Comparison of ENCODE assay signal across 8 cellular contexts in the genomic region with DNA sequence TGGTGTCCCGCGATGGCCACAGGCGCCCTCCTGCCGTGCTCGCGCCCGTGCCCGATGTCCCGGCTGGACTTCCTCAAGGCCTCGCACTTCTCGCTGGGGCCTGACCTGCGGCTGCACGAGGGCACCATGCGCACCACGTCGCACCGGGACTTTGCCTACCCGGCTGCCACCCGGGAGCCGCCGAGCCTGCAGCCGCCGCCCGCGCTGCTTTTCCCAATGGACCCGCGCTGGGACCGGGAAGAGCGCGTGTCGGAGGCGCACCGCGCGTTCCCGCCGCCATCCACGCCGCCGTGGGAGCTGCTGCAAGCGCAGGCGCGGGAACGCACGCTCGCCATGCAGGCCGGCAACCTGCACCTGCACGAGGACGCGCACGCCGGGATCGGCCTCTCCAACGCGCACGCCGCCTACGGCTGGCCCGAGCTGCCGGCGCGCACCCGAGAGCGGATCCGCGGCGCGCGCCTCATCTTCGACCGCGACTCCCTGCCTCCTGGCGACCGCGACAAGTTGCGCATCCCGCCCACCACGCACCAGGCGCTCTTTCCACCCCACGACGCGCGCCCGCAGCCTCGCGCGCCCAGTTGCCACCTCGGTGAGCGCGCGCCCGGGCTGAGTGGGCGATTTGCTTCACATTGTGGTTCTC. TPM values are rescaled to one million over a fixed set of nuclear protein-coding genes. Genes with fewer than 3 reads are reported as not detected.
DNase-seq lines count a peak whose midpoint lies in the region; ATAC-seq and TF ChIP-seq lines count a peak whose summit lies in the region.

No MANE protein-coding gene starts in this region.

- POLR2A ChIA-PET in WTC11 (lab: Charles Lee), result interaction anchor here (1.6 kb wide), 1 partner anchor 21 kb away, joined by 3 read pairs; a partner anchor contains a TSS

- H3K4me3 ChIP-seq in duodenal mucosa (ENCODE audit: low read depth in 1 of 2, low read length in 2 of 2), result peak overlapping the region; percentile 36 to 61
- H3K4me3 ChIP-seq in mesendoderm (ENCODE audit: low read length), result no peak overlapping the region

- no peak overlapping the region for H2BK5ac ChIP-seq in mesendoderm (ENCODE audit: low read length)

- no peaks in the 10 kb centered on the region for H3K9me3 Mint-ChIP-seq in WTC11
- H3K9me3 Mint-ChIP-seq in stimulated activated memory B cell treated with anti-CD40 and anti-IgM and Interleukin-4, amounts not matched to agents 10 μg/mL and 1 μg/mL and 100 μg/mL, for 72 hours, result no peaks in the 10 kb centered on the region

- peaks cover 83% of the 10 kb centered on the region for H3K27me3 Mint-ChIP-seq in WTC11 (ENCODE audit: low read depth)
- peaks cover 74% of the 10 kb centered on the region for H3K27me3 Mint-ChIP-seq in stimulated activated memory B cell treated with anti-CD40 and anti-IgM and Interleukin-4, amounts not matched to agents 10 μg/mL and 1 μg/mL and 100 μg/mL, for 72 hours

- no peak for TF ChIP-seq CTCF in WTC11 (IDR thresholded peaks at IDR 0.05)

- CTCF ChIA-PET in WTC11 (lab: Charles Lee), result interaction anchor here (0.6 to 1.6 kb wide), 7 partner anchors 11 to 147 kb away, joined by 3 to 7 read pairs (median 3); a partner anchor contains a TSS

- ATAC-seq in WTC11 (peak; percentile 64), GM21576 (IDR thresholded peaks at IDR 0.05; ENCODE audit: unreplicated experiment) (no peak), GM21825 (IDR thresholded peaks at IDR 0.05; ENCODE audit: unreplicated experiment) (no peak)
- ATAC-seq in stimulated activated memory B cell treated with anti-CD40 and anti-IgM and Interleukin-4, amounts not matched to agents 10 μg/mL and 1 μg/mL and 100 μg/mL, for 72 hours, result no peak

- H3K27ac ChIP-seq in duodenal mucosa (ENCODE audit: low read depth, low read length) (no peak overlapping the region), mesendoderm (ENCODE audit: low read depth, low read length) (no peak overlapping the region)

- peak overlapping the region; percentile 80 for H3K56ac ChIP-seq in mesendoderm (ENCODE audit: low read length)

- no peaks in the 10 kb centered on the region for H3K36me3 Mint-ChIP-seq in WTC11
- no peaks in the 10 kb centered on the region for H3K36me3 Mint-ChIP-seq in stimulated activated memory B cell treated with anti-CD40 and anti-IgM and Interleukin-4, amounts not matched to agents 10 μg/mL and 1 μg/mL and 100 μg/mL, for 72 hours

- H3K79me1 ChIP-seq in mesendoderm (ENCODE audit: low read length), result no peaks in the 10 kb centered on the region

- peaks cover 7% of the 10 kb centered on the region for H3K4me1 Mint-ChIP-seq in WTC11
- H3K4me1 Mint-ChIP-seq in stimulated activated memory B cell treated with anti-CD40 and anti-IgM and Interleukin-4, amounts not matched to agents 10 μg/mL and 1 μg/mL and 100 μg/mL, for 72 hours, result peaks cover 24% of the 10 kb centered on the region

- H3K36me3 ChIP-seq in duodenal mucosa (ENCODE audit: control insufficient read depth in 1 of 2, insufficient read depth in 2 of 2, low read length in 2 of 2) (no peaks in the 10 kb centered on the region), mesendoderm (ENCODE audit: control insufficient read depth, insufficient read depth, low read length) (no peaks in the 10 kb centered on the region)

- H3K4me1 ChIP-seq in duodenal mucosa (ENCODE audit: control insufficient read depth in 1 of 2, insufficient read depth in 2 of 2, low read length in 2 of 2) (peaks cover 9 to 12% of the 10 kb centered on the region in 2 donors), mesendoderm (ENCODE audit: control insufficient read depth, low read depth, low read length) (no peaks in the 10 kb centered on the region)

- H3K9ac ChIP-seq in duodenal mucosa (ENCODE audit: low read depth in 1 of 2, low read length in 2 of 2), result peak overlapping the region in 1 of 2 donors; percentile 18
- peak overlapping the region; percentile 54 for H3K9ac ChIP-seq in mesendoderm (ENCODE audit: low read length)

- no peak overlapping the region for H3K23ac ChIP-seq in mesendoderm (ENCODE audit: low read length)

- H4K5ac ChIP-seq in mesendoderm (ENCODE audit: low read length), result no peak overlapping the region

- no peak overlapping the region for H3K18ac ChIP-seq in mesendoderm (ENCODE audit: low read length)

- H3K9me3 ChIP-seq in duodenal mucosa (ENCODE audit: control insufficient read depth in 1 of 2, low read length in 2 of 2), result no peaks in the 10 kb centered on the region

- no CpG with 5 or more reads among the region's 93 CpGs for WGBS in mesendoderm (ENCODE audit: extremely low coverage, insufficient coverage, low lambda C conversion rate)

- H3K4ac ChIP-seq in mesendoderm (ENCODE audit: low read depth, low read length), result no peak overlapping the region

- peak overlapping the region; percentile 62 for H3K4me3 Mint-ChIP-seq in WTC11
- peak overlapping the region; percentile 70 for H3K4me3 Mint-ChIP-seq in stimulated activated memory B cell treated with anti-CD40 and anti-IgM and Interleukin-4, amounts not matched to agents 10 μg/mL and 1 μg/mL and 100 μg/mL, for 72 hours

- H3K27ac Mint-ChIP-seq in WTC11, result no peak overlapping the region
- H3K27ac Mint-ChIP-seq in stimulated activated memory B cell treated with anti-CD40 and anti-IgM and Interleukin-4, amounts not matched to agents 10 μg/mL and 1 μg/mL and 100 μg/mL, for 72 hours, result no peak overlapping the region

- H4K8ac ChIP-seq in mesendoderm (ENCODE audit: low read depth, low read length), result no peak overlapping the region

- no peak overlapping the region for H2BK15ac ChIP-seq in mesendoderm (replicated peaks; ENCODE audit: low read depth)

- no peaks in the 10 kb centered on the region for H3K27me3 ChIP-seq in duodenal mucosa (ENCODE audit: control insufficient read depth in 1 of 2, insufficient read depth in 2 of 2, low read length in 2 of 2)
- H3K27me3 ChIP-seq in mesendoderm (ENCODE audit: insufficient read depth, low read length, poor library complexity), result peaks cover 2% of the 10 kb centered on the region

- no peak overlapping the region for H2AK5ac ChIP-seq in mesendoderm (ENCODE audit: low read length)

- peak; percentile 58 for DNase-seq in DMS53 treated with DMSO at 0.1 percent for 48 hours (lab: John Stamatoyannopoulos, UW; ENCODE audit: unreplicated experiment)
- peak; percentile 50 for DNase-seq in NCI-H1436 treated with DMSO at 0.1 percent for 48 hours (lab: John Stamatoyannopoulos, UW)
- DNase-seq in WTC11 (ENCODE audit: low spot score), result peak; percentile 91
- DNase-seq in mesendoderm, result peak; percentile 88

- peak overlapping the region; percentile 67 for H3K4me2 ChIP-seq in mesendoderm (ENCODE audit: low read length)

- no peak overlapping the region for H2BK120ac ChIP-seq in mesendoderm (ENCODE audit: low read depth, low read length)

- H3K79me2 ChIP-seq in mesendoderm (ENCODE audit: control insufficient read depth, insufficient read depth, low read length), result no peaks in the 10 kb centered on the region

TF ChIP-seq in WTC11, 78 proteins besides CTCF, POLR2A, EP300 and RAD21 (continues in another document):
- TF ChIP-seq ZNF219 (CRISPR knock-in tag; IDR thresholded peaks at IDR 0.05; ENCODE audit: borderline replicate concordance) (peak; percentile 95), ETV6 (CRISPR knock-in tag; IDR thresholded peaks at IDR 0.05) (peak; percentile 99), ZNF263 (CRISPR knock-in tag; IDR thresholded peaks at IDR 0.05; ENCODE audit: low read depth) (peak; percentile 91), TEAD4 (CRISPR knock-in tag; IDR thresholded peaks at IDR 0.05) (peak; percentile 97)
- TF ChIP-seq, protein P1, sequence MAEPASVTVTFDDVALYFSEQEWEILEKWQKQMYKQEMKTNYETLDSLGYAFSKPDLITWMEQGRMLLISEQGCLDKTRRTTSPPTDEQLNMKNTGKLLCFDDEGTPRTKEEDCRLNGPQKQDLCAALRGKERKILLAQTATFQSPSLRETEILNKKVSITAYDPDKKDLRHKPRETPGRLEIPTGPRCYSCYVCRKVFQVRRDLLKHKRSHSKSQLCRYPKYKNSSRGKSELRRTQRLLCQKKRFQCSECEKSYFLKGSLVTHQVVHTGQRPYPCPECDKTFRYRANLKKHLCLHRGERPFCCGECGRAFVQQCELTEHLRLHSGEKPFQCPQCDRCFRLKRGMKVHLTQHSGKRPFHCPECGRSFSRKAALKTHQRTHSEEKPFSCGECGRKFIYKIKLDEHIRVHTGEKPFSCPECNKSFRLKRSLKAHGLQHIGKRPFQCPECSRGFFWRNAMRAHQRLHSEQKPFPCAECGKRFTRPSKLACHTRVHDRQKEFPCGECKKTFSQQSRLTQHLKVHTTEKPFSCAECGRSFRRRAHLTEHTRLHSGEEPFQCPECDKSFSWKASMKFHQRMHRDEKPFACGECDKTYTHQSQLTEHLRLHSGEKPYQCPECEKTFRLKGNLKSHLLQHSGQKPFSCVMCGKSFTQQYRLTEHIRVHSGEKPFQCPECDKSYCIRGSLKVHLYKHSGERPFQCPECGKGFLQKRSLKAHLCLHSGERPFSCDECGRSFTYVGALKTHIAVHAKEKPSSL (CRISPR knock-in tag; conservative IDR thresholded peaks at IDR 0.05), result no peak
- TF ChIP-seq, protein P2, sequence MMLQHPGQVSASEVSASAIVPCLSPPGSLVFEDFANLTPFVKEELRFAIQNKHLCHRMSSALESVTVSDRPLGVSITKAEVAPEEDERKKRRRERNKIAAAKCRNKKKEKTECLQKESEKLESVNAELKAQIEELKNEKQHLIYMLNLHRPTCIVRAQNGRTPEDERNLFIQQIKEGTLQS (CRISPR knock-in tag; conservative IDR thresholded peaks at IDR 0.05), result peak; percentile 86

RNA-seq across cellular contexts. Expression of a gene that starts 12.1 kb away (rescaled TPM):
- 4.3 to 5.9 TPM (median 5.7 TPM) in 3 replicates for total RNA-seq in WTC11 (2021)
- polyA plus RNA-seq in mesendoderm (2013, experiment 1 of 2), result 0.74 TPM
- 0.67 TPM for polyA plus RNA-seq in mesendoderm (2013, experiment 2 of 2)

RNA-seq across cellular contexts. Expression of a gene that starts 15.0 kb away (rescaled TPM):
- total RNA-seq in WTC11 (2021), result 37.5 to 47.5 TPM (median 47.3 TPM) in 3 replicates
- 59.7 TPM for polyA plus RNA-seq in mesendoderm (2013, experiment 1 of 2)
- 59.5 TPM for polyA plus RNA-seq in mesendoderm (2013, experiment 2 of 2)

RNA-seq across cellular contexts. Expression of a gene that starts 21.5 kb away (rescaled TPM):
- total RNA-seq in WTC11 (2021), result 15.0 to 19.7 TPM (median 16.7 TPM) in 3 replicates
- 13.6 TPM for polyA plus RNA-seq in mesendoderm (2013, experiment 1 of 2)
- 14.1 TPM for polyA plus RNA-seq in mesendoderm (2013, experiment 2 of 2)

RNA-seq across cellular contexts. Expression of a gene that starts 34.6 kb away (rescaled TPM):
- total RNA-seq in WTC11 (2021), result 149 to 156 TPM (median 150 TPM) in 3 replicates
- 23.5 TPM for polyA plus RNA-seq in mesendoderm (2013, experiment 1 of 2)
- 22.0 TPM for polyA plus RNA-seq in mesendoderm (2013, experiment 2 of 2)
